In genomic region chr17:15716601-15717563, GRCh38 we compare ENCODE assay signal across 1 cellular context.
TF ChIP-seq lines count a peak whose summit lies in the region.

No MANE protein-coding gene starts in this region.

TF ChIP-seq in K562, 482 proteins besides CTCF, POLR2A, EP300 and RAD21:
- peak; percentile 97 for TF ChIP-seq ZNF75A (CRISPR knock-in tag; IDR thresholded peaks at IDR 0.05)
- peak in 1 of 2 experiments; percentile 36; a peak in 1 of 4 replicates for TF ChIP-seq TRIM24 (IDR thresholded peaks at IDR 0.05)
- peak; percentile 94 for TF ChIP-seq ZNF274 (IDR thresholded peaks at IDR 0.05; ENCODE audit: borderline replicate concordance, low read depth, low read length)
- peak; percentile 68 for TF ChIP-seq ZNF280A (IDR thresholded peaks at IDR 0.05; ENCODE audit: low read depth, partially characterized antibody)
- peak; percentile 91 for TF ChIP-seq TRIM28 (IDR thresholded peaks at IDR 0.05)
